Comparison of ENCODE assay signal across 8 cellular contexts in genomic region chr13:24922390-24923304, GRCh38.
DNase-seq lines count a peak whose midpoint lies in the region; ATAC-seq and TF ChIP-seq lines count a peak whose summit lies in the region.

No MANE protein-coding gene starts in this region.

- DNase-seq in NCI-H187 treated with DMSO at 0.1 percent for 48 hours (lab: John Stamatoyannopoulos, UW) (peak; percentile 57), ascending aorta (ENCODE audit: low spot score in 2 of 2) (peak; percentile 90 to 99), right cardiac atrium (peak; percentile 99), pulmonary artery endothelial cell (ENCODE audit: low read depth, low spot score) (peak; percentile 93), uterus (peak; percentile 96 to 98)
- DNase-seq in T-helper 2 cell treated with Interferon-gamma antibody and Interleukin-4, amounts not matched to agents 5 μg/mL and 100 μg/mL, for 36 hours (ENCODE audit: low spot score): peak; percentile 97

- no peaks in the 10 kb centered on the region for H3K9me3 Mint-ChIP-seq in T-helper 2 cell treated with Interferon-gamma antibody and Interleukin-4, amounts not matched to agents 5 μg/mL and 100 μg/mL, for 36 hours

- H3K4me3 ChIP-seq in ascending aorta (peak overlapping the region; percentile 89 to 99), right cardiac atrium (ENCODE audit: low read length) (peak overlapping the region; percentile 57), uterus (peak overlapping the region; percentile 92 to 95)

- H3K4me1 ChIP-seq in ascending aorta (peaks cover 0 to 3% of the 10 kb centered on the region in 2 donors), right cardiac atrium (ENCODE audit: control insufficient read depth, insufficient read depth, low read length) (no peaks in the 10 kb centered on the region), uterus (no peaks in the 10 kb centered on the region)

- no peaks in the 10 kb centered on the region for H3K9me3 ChIP-seq in ascending aorta
- H3K9me3 ChIP-seq in right cardiac atrium (ENCODE audit: control insufficient read depth, low read length): no peaks in the 10 kb centered on the region
- no peaks in the 10 kb centered on the region for H3K9me3 ChIP-seq in uterus

- peak; percentile 60 to 74 for TF ChIP-seq POLR2A in uterus (IDR thresholded peaks at IDR 0.05)

- H3K27me3 ChIP-seq in ascending aorta (no peaks in the 10 kb centered on the region), right cardiac atrium (ENCODE audit: control insufficient read depth, insufficient read depth) (no peaks in the 10 kb centered on the region), uterus (no peaks in the 10 kb centered on the region)

- TF ChIP-seq CTCF in ascending aorta (IDR thresholded peaks at IDR 0.05): no peak
- peak in 3 of 4 experiments; percentile 40 to 50 (median 43) for TF ChIP-seq CTCF in uterus (IDR thresholded peaks at IDR 0.05)

- H3K36me3 ChIP-seq in ascending aorta (no peaks in the 10 kb centered on the region), uterus (no peaks in the 10 kb centered on the region)

- H3K4me1 Mint-ChIP-seq in T-helper 2 cell treated with Interferon-gamma antibody and Interleukin-4, amounts not matched to agents 5 μg/mL and 100 μg/mL, for 36 hours (ENCODE audit: low read depth): peaks cover 20% of the 10 kb centered on the region

- intact Hi-C loops in ascending aorta (cut with DNase I) (loop anchor here (2.0 to 10.0 kb wide), 5 partner anchors 65 to 1302 kb away; partner anchors contain the start of genes MTMR6, NUP58 and RNF6), right cardiac atrium (cut with DNase I) (no loop called here), uterus (cut with DNase I; ENCODE audit: low total_unique reads) (no loop called here)

- H3K36me3 Mint-ChIP-seq in T-helper 2 cell treated with Interferon-gamma antibody and Interleukin-4, amounts not matched to agents 5 μg/mL and 100 μg/mL, for 36 hours (ENCODE audit: low read depth): peaks cover 3% of the 10 kb centered on the region

- H3K27me3 Mint-ChIP-seq in T-helper 2 cell treated with Interferon-gamma antibody and Interleukin-4, amounts not matched to agents 5 μg/mL and 100 μg/mL, for 36 hours (ENCODE audit: low read depth): peaks cover 2% of the 10 kb centered on the region

- peak overlapping the region; percentile 98 to 99 for H3K27ac ChIP-seq in ascending aorta
- H3K27ac ChIP-seq in right cardiac atrium (ENCODE audit: low read length): peak overlapping the region; percentile 96
- H3K27ac ChIP-seq in uterus: peak overlapping the region; percentile 97 to 98

- ATAC-seq in GM18502 (IDR thresholded peaks at IDR 0.05; ENCODE audit: poor library complexity, unreplicated experiment) (peak; percentile 93), HG02938 (IDR thresholded peaks at IDR 0.05; ENCODE audit: unreplicated experiment) (peak; percentile 88), right cardiac atrium (peak; percentile 100)

- H3K27ac Mint-ChIP-seq in T-helper 2 cell treated with Interferon-gamma antibody and Interleukin-4, amounts not matched to agents 5 μg/mL and 100 μg/mL, for 36 hours: peak overlapping the region; percentile 97

- WGBS in right cardiac atrium: under 1% methylated on average over 86 of the region's 86 CpGs

- peak overlapping the region; percentile 96 for H3K4me3 Mint-ChIP-seq in T-helper 2 cell treated with Interferon-gamma antibody and Interleukin-4, amounts not matched to agents 5 μg/mL and 100 μg/mL, for 36 hours

Comparison
In these comparisons a context has a peak if more than half of its experiments do, and no peak if none do; other contexts are left out.
1. Peak in every context shown above with its lines: DNase-seq, ATAC-seq, H3K4me3 ChIP-seq and H3K27ac ChIP-seq.
2. CTCF ChIP-seq: peak in uterus (3 of 4); none in ascending aorta (0 of 3).